In the genomic region with DNA sequence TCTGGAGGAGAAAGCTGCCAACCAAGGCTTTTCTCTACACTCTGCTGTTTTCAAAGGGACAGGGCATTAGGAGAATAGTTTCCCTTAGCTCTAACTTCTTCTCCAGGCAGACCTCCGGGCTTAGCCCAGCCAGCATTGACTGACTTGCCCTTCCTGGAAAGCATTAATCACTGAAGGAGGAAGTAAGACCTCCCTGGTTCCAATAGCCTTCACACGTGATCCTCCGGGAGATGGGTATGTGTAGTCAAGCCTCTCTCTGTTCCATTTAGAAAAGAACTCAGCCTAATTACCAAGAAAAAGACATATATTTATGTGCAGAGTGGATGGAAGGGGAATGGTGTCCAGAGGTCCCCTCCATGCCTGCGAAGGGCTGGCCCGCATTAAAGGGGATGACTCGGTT, we compare ENCODE assay signal across 24 cellular contexts.
A peak's percentile ranks its signal among the peaks of the same experiment; 100 is the strongest.
DNase-seq lines count a peak whose midpoint lies in the region; ATAC-seq and TF ChIP-seq lines count a peak whose summit lies in the region.
"Had no signal": no experiment of that assay in that cellular context is flagged by ENCODE, and none has a peak within 500 bp of the region (broad histone marks: within the 10 kb centered on the region; RNA-seq: fewer than 3 reads in every experiment).

No MANE protein-coding gene starts in this region.

- H3K4me3 Mint-ChIP-seq in activated T-cell treated with anti-CD3 and anti-CD28 coated beads, Interleukin-2, amount 50 U/mL, for 4 hours = no peak overlapping the region
- H3K4me3 Mint-ChIP-seq: activated CD4-positive, alpha-beta T cell treated with anti-CD3 and anti-CD28 coated beads for 36 hours; activated naive CD8-positive, alpha-beta T cell treated with anti-CD3 and anti-CD28 coated beads, Interleukin-2, amount 50 U/mL, for 24 hours; T-cell had no signal

- no peaks in the 10 kb centered on the region for H4K20me1 ChIP-seq in neural cell (ENCODE audit: insufficient read depth)
- H4K20me1 ChIP-seq: BLaER1 had no signal

- peaks cover 44% of the 10 kb centered on the region for H3K27me3 ChIP-seq in H7 (ENCODE audit: control insufficient read depth, insufficient read depth, low read length)
- H3K27me3 ChIP-seq in iPS DF 6.9 (ENCODE audit: control insufficient read depth, insufficient read depth, low read length) = peaks cover 10% of the 10 kb centered on the region; the same call in 1 of the 2 replicates
- H3K27me3 ChIP-seq in neural cell (ENCODE audit: insufficient read depth, low read depth, low read length) = peaks cover 6% of the 10 kb centered on the region

- no CpG with 5 or more reads among the region's 6 CpGs for WGBS in iPS DF 6.9 (ENCODE audit: insufficient coverage, insufficient read length)

- no peak for TF ChIP-seq CTCF in neural cell (IDR thresholded peaks at IDR 0.05; ENCODE audit: poor library complexity, severe bottlenecking)

- peak; percentile 14 for DNase-seq in H7
- DNase-seq in OCI-M1 (lab: John Stamatoyannopoulos, UW) = peak; percentile 15
- no peak for DNase-seq in iPS DF 6.9 (ENCODE audit: low read depth, low spot score)
- DNase-seq in activated T-cell treated with anti-CD3 and anti-CD28 coated beads, Interleukin-2, amount 50 U/mL, for 4 hours = no peak
- DNase-seq in ecto neural progenitor cell (ENCODE audit: low spot score) = no peak
- no peak for DNase-seq in T-helper 2 cell
- DNase-seq: activated CD4-positive, alpha-beta T cell treated with anti-CD3 and anti-CD28 coated beads for 36 hours; activated gamma-delta T cell treated with Interleukin-2 at 50 U/mL for 16 hours; activated naive CD8-positive, alpha-beta T cell treated with anti-CD3 and anti-CD28 coated beads, Interleukin-2, amount 50 U/mL, for 24 hours; activated T-cell treated with anti-CD3 and anti-CD28 coated beads, Interleukin-2, amount 50 U/mL, for 1 hour; DMS53; effector CD8-positive, alpha-beta T cell; erythroblast; GF-D8; MG63; NCI-H1436; NCI-H524 treated with DMSO at 0.1 percent for 48 hours; SJCRH30; small intestine; T-cell had no signal

- peak overlapping the region; percentile 91 for H3K9ac ChIP-seq in neural cell (ENCODE audit: low read length)
- H3K9ac ChIP-seq: BLaER1 had no signal

- peaks cover 3% of the 10 kb centered on the region for H3K9me3 Mint-ChIP-seq in activated T-cell treated with anti-CD3 and anti-CD28 coated beads, Interleukin-2, amount 50 U/mL, for 4 hours
- H3K9me3 Mint-ChIP-seq: activated naive CD8-positive, alpha-beta T cell treated with anti-CD3 and anti-CD28 coated beads, Interleukin-2, amount 50 U/mL, for 24 hours had no signal

- peak overlapping the region; percentile 15 for H2AFZ ChIP-seq in neural cell (ENCODE audit: low read depth, low read length)

- H3K4me3 ChIP-seq in H7 (ENCODE audit: insufficient read depth, low read depth, low read length) (peak overlapping the region; percentile 57; the same call in 1 of the 2 replicates), iPS DF 6.9 (ENCODE audit: low read length) (peak overlapping the region; percentile 46; the same call in 1 of the 2 replicates), neural cell (ENCODE audit: low read length) (peak overlapping the region; percentile 84)
- H3K4me3 ChIP-seq: BLaER1, lung, MG63, SJCRH30 had no signal

- H3K4me2 ChIP-seq in neural cell (ENCODE audit: low read length) = peak overlapping the region; percentile 93
- H3K4me2 ChIP-seq: BLaER1 had no signal

- H3K4me1 ChIP-seq in iPS DF 6.9 (ENCODE audit: control insufficient read depth, insufficient read depth, low read length) = peaks cover 2% of the 10 kb centered on the region; the same call in 1 of the 2 replicates
- H3K4me1 ChIP-seq: BLaER1, SJCRH30 had no signal

- ATAC-seq in activated T-cell treated with anti-CD3 and anti-CD28 coated beads, Interleukin-2, amount 50 U/mL, for 4 hours = no peak
- no peak for ATAC-seq in HG02610 (IDR thresholded peaks at IDR 0.05; ENCODE audit: unreplicated experiment)
- ATAC-seq: activated CD4-positive, alpha-beta T cell treated with anti-CD3 and anti-CD28 coated beads for 36 hours; activated naive CD8-positive, alpha-beta T cell treated with anti-CD3 and anti-CD28 coated beads, Interleukin-2, amount 50 U/mL, for 24 hours; T-cell had no signal

- peaks cover 60% of the 10 kb centered on the region for H3K79me2 ChIP-seq in neural cell (replicated peaks; ENCODE audit: insufficient read depth, low read length)

- no peaks in the 10 kb centered on the region for H3K9me2 ChIP-seq in neural cell (ENCODE audit: insufficient read depth, low read length)

- H3F3A ChIP-seq in neural cell (ENCODE audit: insufficient read depth, low read length, poor library complexity, severe bottlenecking) = no peaks in the 10 kb centered on the region

- H3K36me3 ChIP-seq in H7 (replicated peaks; ENCODE audit: control insufficient read depth, insufficient read depth, low read length) = no peaks in the 10 kb centered on the region
- H3K36me3 ChIP-seq in iPS DF 6.9 (ENCODE audit: control insufficient read depth, insufficient read depth, low read length) = no peaks in the 10 kb centered on the region
- no peaks in the 10 kb centered on the region for H3K36me3 ChIP-seq in neural cell (ENCODE audit: insufficient read depth, low read length)
- H3K36me3 ChIP-seq: BLaER1, MG63, SJCRH30 had no signal

- H3K36me3 Mint-ChIP-seq in activated T-cell treated with anti-CD3 and anti-CD28 coated beads, Interleukin-2, amount 50 U/mL, for 4 hours (ENCODE audit: insufficient read depth) = no peaks in the 10 kb centered on the region
- H3K36me3 Mint-ChIP-seq: T-cell had no signal

- H3K27ac ChIP-seq in iPS DF 6.9 (ENCODE audit: low read length) = no peak overlapping the region
- peak overlapping the region; percentile 89 for H3K27ac ChIP-seq in neural cell (ENCODE audit: low read length)
- H3K27ac ChIP-seq: BLaER1, SJCRH30 had no signal

- no peaks in the 10 kb centered on the region for H3K9me3 ChIP-seq in iPS DF 6.9 (ENCODE audit: control insufficient read depth, insufficient read depth, low read length)
- H3K9me3 ChIP-seq in neural cell (ENCODE audit: low read length) = no peaks in the 10 kb centered on the region
- H3K9me3 ChIP-seq: MG63, SJCRH30 had no signal

- TF ChIP-seq RAD21 in neural cell (conservative IDR thresholded peaks at IDR 0.05) = no peak

- no peaks in the 10 kb centered on the region for H3K4me1 Mint-ChIP-seq in activated T-cell treated with anti-CD3 and anti-CD28 coated beads, Interleukin-2, amount 50 U/mL, for 4 hours (ENCODE audit: low read depth)
- H3K4me1 Mint-ChIP-seq: activated CD4-positive, alpha-beta T cell treated with anti-CD3 and anti-CD28 coated beads for 36 hours; activated naive CD8-positive, alpha-beta T cell treated with anti-CD3 and anti-CD28 coated beads, Interleukin-2, amount 50 U/mL, for 24 hours; T-cell had no signal

- no peak for TF ChIP-seq EP300 in neural cell (conservative IDR thresholded peaks at IDR 0.05; ENCODE audit: poor library complexity, severe bottlenecking)

- peaks cover 10% of the 10 kb centered on the region for H3K27me3 Mint-ChIP-seq in activated T-cell treated with anti-CD3 and anti-CD28 coated beads, Interleukin-2, amount 50 U/mL, for 4 hours (ENCODE audit: low read depth)

TF ChIP-seq in neural cell, 6 proteins besides CTCF, POLR2A, EP300 and RAD21:
- no peak for TF ChIP-seq TAF1 (IDR thresholded peaks at IDR 0.05; ENCODE audit: low read depth)
- TF ChIP-seq EZH2 (IDR thresholded peaks at IDR 0.05; ENCODE audit: borderline replicate concordance, insufficient read depth, low read length, poor library complexity, severe bottlenecking) = no peak

Comparison
In these comparisons a context has a peak if more than half of its experiments do, and no peak if none do; other contexts are left out.
1. DNase-seq: peak in H7 (single experiment) and OCI-M1 (single experiment); none in iPS DF 6.9 (single experiment), activated T-cell treated with anti-CD3 and anti-CD28 coated beads, Interleukin-2, amount 50 U/mL, for 4 hours (single experiment), ecto neural progenitor cell (single experiment) and T-helper 2 cell (0 of 5).
2. Peak in every context shown above with its lines, with median percentiles within 50 percentile points of each other: H3K4me3 ChIP-seq.